21 cellular contexts compared by ENCODE assay signal in the genomic region with DNA sequence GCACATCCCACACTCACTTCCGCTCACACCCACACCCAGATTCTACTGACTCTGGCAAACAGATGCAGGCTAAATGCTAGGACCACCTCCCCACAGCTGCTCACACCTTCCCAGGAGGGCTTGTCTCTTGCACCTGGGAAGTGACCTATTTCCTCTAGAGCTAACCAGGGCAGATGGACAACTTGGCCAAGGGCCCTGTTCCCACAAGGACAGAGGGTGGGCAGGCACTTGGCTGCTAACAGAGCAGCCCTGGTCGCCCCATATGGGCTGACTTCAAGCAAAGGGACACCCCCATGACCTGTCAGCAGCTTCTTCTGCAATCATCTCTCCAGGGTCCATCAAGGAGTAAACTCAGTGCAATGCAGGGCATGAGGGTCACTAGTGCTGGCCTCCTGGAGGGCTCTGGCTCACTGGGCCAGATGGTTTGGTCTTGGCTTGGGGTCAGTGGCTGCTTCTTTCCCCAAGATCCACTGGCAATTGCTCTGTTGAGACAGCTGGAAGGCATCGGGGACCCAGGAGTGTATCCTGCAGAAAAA.
"Had no signal": no experiment of that assay in that cellular context is flagged by ENCODE, and none has a peak within 500 bp of the region (broad histone marks: within the 10 kb centered on the region; RNA-seq: fewer than 3 reads in every experiment).

No MANE protein-coding gene starts in this region.

- H3K4me3 ChIP-seq: coronary artery, esophagus muscularis mucosa, gastrocnemius medialis, heart left ventricle, lower lobe of right lung, stomach, suprapubic skin, transverse colon, uterus had no signal

- H3K36me3 ChIP-seq: esophagus muscularis mucosa, gastrocnemius medialis, heart left ventricle, lower lobe of right lung, stomach, suprapubic skin, transverse colon, uterus had no signal

- ATAC-seq: activated T-cell treated with anti-CD3 and anti-CD28 coated beads, Interleukin-2, amount 50 U/mL, for 72 hours; gastrocnemius medialis had no signal

- H3K4me1 ChIP-seq: gastrocnemius medialis, lower lobe of right lung, suprapubic skin, transverse colon, uterus had no signal

- H3K27ac ChIP-seq: coronary artery, gastrocnemius medialis, lower lobe of right lung, stomach, suprapubic skin, transverse colon, uterus had no signal

- H3K9me3 ChIP-seq: esophagus muscularis mucosa, gastrocnemius medialis, lower lobe of right lung, suprapubic skin, transverse colon, uterus had no signal

- H3K27me3 ChIP-seq: esophagus muscularis mucosa, gastrocnemius medialis, heart left ventricle, stomach, suprapubic skin, transverse colon, uterus had no signal

- DNase-seq: activated CD4-positive, alpha-beta memory T cell treated with anti-CD3 and anti-CD28 coated beads for 36 hours; activated CD4-positive, alpha-beta T cell treated with anti-CD3 and anti-CD28 coated beads for 48 hours; activated effector memory CD4-positive, alpha-beta T cell treated with Interleukin-2 at 50 U/mL for 16 hours; activated naive CD4-positive, alpha-beta T cell treated with anti-CD3 and anti-CD28 coated beads for 36 hours; activated naive CD8-positive, alpha-beta T cell treated with anti-CD3 and anti-CD28 coated beads, Interleukin-2, amount 10 ng/mL, durations not matched to agents 7 days and 5 days; activated T-cell treated with anti-CD3 and anti-CD28 coated beads, Interleukin-2, amount 50 U/mL, for 72 hours; amniotic stem cell; gastrocnemius medialis; islet precursor cell; left cardiac atrium; lower lobe of right lung; naive B cell; retina; stimulated activated CD4-positive, alpha-beta T cell treated with anti-CD3 and anti-CD28 coated beads, Interleukin-4, amount 100 ng/mL, for 4 hours; stomach; transverse colon had no signal
